ENCODE assay signal across 18 cellular contexts in genomic region chr4:103097112-103097511, GRCh38. TPM values are rescaled to one million over a fixed set of nuclear protein-coding genes. Genes with fewer than 3 reads are reported as not detected.
A peak's percentile ranks its signal among the peaks of the same experiment; 100 is the strongest.
DNase-seq lines count a peak whose midpoint lies in the region; ATAC-seq, FAIRE-seq and TF ChIP-seq lines count a peak whose summit lies in the region.
"Had no signal": no experiment of that assay in that cellular context is flagged by ENCODE, and none has a peak within 500 bp of the region (broad histone marks: within the 10 kb centered on the region; RNA-seq: fewer than 3 reads in every experiment).

No MANE protein-coding gene starts in this region.

- H3K9me3 ChIP-seq in K562 (replicated peaks; ENCODE audit: control insufficient read depth, insufficient read depth, low read depth, low read length) (no peaks in the 10 kb centered on the region), sigmoid colon (no peaks in the 10 kb centered on the region)
- H3K9me3 ChIP-seq: BLaER1 treated with 17β-estradiol and CSF1 and Interleukin-3, amounts not matched to agents 10 nM and 100 nM had no signal

- DNase-seq in K562 (ENCODE audit: extremely low read depth in 1 of 4, low spot score in 3 of 4) = no peak
- peak; percentile 43 for DNase-seq in kidney tubule cell (ENCODE audit: low spot score)
- no peak for DNase-seq in type B pancreatic cell (ENCODE audit: extremely low spot score, unreplicated experiment)
- DNase-seq in SW 1271 (lab: John Stamatoyannopoulos, UW) = no peak
- no peak for DNase-seq in sigmoid colon
- DNase-seq in naive thymus-derived CD8-positive, alpha-beta T cell = no peak
- DNase-seq: ACHN; CD4-positive, CD25-positive, alpha-beta regulatory T cell; DMS79; EL; GOT3; H9; IMR-90 had no signal

- FAIRE-seq in K562 (lab: Jason Lieb, UNC) = no peak
- FAIRE-seq: G401.6, GM12891, HTR-8/SVneo had no signal

- TF ChIP-seq POLR2A in K562 (conservative IDR thresholded peaks at IDR 0.05) = no peak
- no peak for TF ChIP-seq POLR2A in sigmoid colon (IDR thresholded peaks at IDR 0.05)

- H3K27me3 Mint-ChIP-seq in nephron (ENCODE audit: low read depth) (no peaks in the 10 kb centered on the region), type B pancreatic cell (no peaks in the 10 kb centered on the region)
- no peaks in the 10 kb centered on the region for H3K27me3 Mint-ChIP-seq in naive thymus-derived CD8-positive, alpha-beta T cell
- H3K27me3 Mint-ChIP-seq: CD4-positive, CD25-positive, alpha-beta regulatory T cell had no signal

- no peaks in the 10 kb centered on the region for H3K79me2 ChIP-seq in K562 (ENCODE audit: control insufficient read depth, insufficient read depth, low read length)

- TF ChIP-seq CTCF in K562 (IDR thresholded peaks at IDR 0.05 in 2 of 3, conservative IDR thresholded peaks at IDR 0.05 in 1 of 3; ENCODE audit: insufficient read depth in 2 of 3, low read depth in 1 of 3, low read length in 3 of 3) = no peak
- TF ChIP-seq CTCF in nephron (IDR thresholded peaks at IDR 0.05; ENCODE audit: unreplicated experiment in 3 of 3) = no peak
- no peak for TF ChIP-seq CTCF in type B pancreatic cell (conservative IDR thresholded peaks at IDR 0.05)
- no peak for TF ChIP-seq CTCF in sigmoid colon (IDR thresholded peaks at IDR 0.05)

- no peak overlapping the region for H2AFZ ChIP-seq in K562 (ENCODE audit: low read depth, low read length)

- H3K4me1 ChIP-seq in K562 (replicated peaks in 1 of 2; ENCODE audit: control insufficient read depth in 2 of 2, insufficient read depth in 2 of 2, low read length in 2 of 2) (no peaks in the 10 kb centered on the region), sigmoid colon (peaks cover 0 to 36% (median 18%) of the 10 kb centered on the region in 4 donors)

- TF ChIP-seq EP300 in K562 (IDR thresholded peaks at IDR 0.05; ENCODE audit: low read length) (no peak), sigmoid colon (IDR thresholded peaks at IDR 0.05) (no peak)

- H3K27ac Mint-ChIP-seq in nephron (peak overlapping the region; percentile 65 to 91 (median 69)), type B pancreatic cell (no peak overlapping the region)
- no peak overlapping the region for H3K27ac Mint-ChIP-seq in naive thymus-derived CD8-positive, alpha-beta T cell
- H3K27ac Mint-ChIP-seq: CD4-positive, CD25-positive, alpha-beta regulatory T cell; H9 had no signal

- no peak for ATAC-seq in K562
- no peak for ATAC-seq in naive thymus-derived CD8-positive, alpha-beta T cell

- H3K9me1 ChIP-seq in K562 (ENCODE audit: control insufficient read depth, insufficient read depth, low read length) = no peaks in the 10 kb centered on the region

- H3K27ac ChIP-seq in K562 (ENCODE audit: extremely low read depth, low read depth, low read length) (no peak overlapping the region), sigmoid colon (no peak overlapping the region)
- H3K27ac ChIP-seq: BLaER1 treated with 17β-estradiol and CSF1 and Interleukin-3, amounts not matched to agents 10 nM and 100 nM had no signal

- H3K4me3 Mint-ChIP-seq in nephron = peak overlapping the region; percentile 26 to 90 (median 57)
- H3K4me3 Mint-ChIP-seq in type B pancreatic cell = peak overlapping the region; percentile 92
- H3K4me3 Mint-ChIP-seq in naive thymus-derived CD8-positive, alpha-beta T cell = peak overlapping the region in 1 of 10 donors; percentile 51
- H3K4me3 Mint-ChIP-seq: H9 had no signal

- H4K20me1 ChIP-seq in K562 (replicated peaks; ENCODE audit: control insufficient read depth, insufficient read depth, low read length) = no peaks in the 10 kb centered on the region
- H4K20me1 ChIP-seq: BLaER1 treated with 17β-estradiol and CSF1 and Interleukin-3, amounts not matched to agents 10 nM and 100 nM had no signal

- CTCF ChIA-PET in K562 (lab: Yijun Ruan, JAX; ENCODE audit: low intra/inter-chr PET ratio) = no interaction called here

- no peak for TF ChIP-seq RAD21 in K562 (CRISPR knock-in tag; conservative IDR thresholded peaks at IDR 0.05 in 1 of 2, IDR thresholded peaks at IDR 0.05 in 1 of 2)

- H3K4me2 ChIP-seq in K562 (ENCODE audit: insufficient read depth, low read length) = no peak overlapping the region

- H3K9me3 Mint-ChIP-seq in nephron (no peaks in the 10 kb centered on the region), type B pancreatic cell (no peaks in the 10 kb centered on the region)
- no peaks in the 10 kb centered on the region for H3K9me3 Mint-ChIP-seq in naive thymus-derived CD8-positive, alpha-beta T cell
- H3K9me3 Mint-ChIP-seq: CD4-positive, CD25-positive, alpha-beta regulatory T cell; H9 had no signal

- H3K4me3 ChIP-seq in K562 = no peak overlapping the region
- H3K4me3 ChIP-seq in sigmoid colon = no peak overlapping the region
- H3K4me3 ChIP-seq: BLaER1 treated with 17β-estradiol and CSF1 and Interleukin-3, amounts not matched to agents 10 nM and 100 nM had no signal

- intact Hi-C loops in K562 (cut with micrococcal nuclease) (loop anchor here (5.0 to 10.0 kb wide), 3 partner anchors 270 to 842 kb away; partner anchors contain the start of gene UBE2D3), sigmoid colon (cut with DNase I) (loop anchor here (5.0 to 10.0 kb wide), 5 partner anchors 80 to 650 kb away; partner anchors contain the start of genes MANBA, NFKB1 and SLC9B1)

- POLR2A ChIA-PET in K562 (lab: Yijun Ruan, JAX) = no interaction called here
- POLR2A ChIA-PET in naive thymus-derived CD8-positive, alpha-beta T cell (lab: Charles Lee) = no interaction called here

- H3K9ac ChIP-seq in K562 (ENCODE audit: insufficient read depth in 1 of 2, low read depth in 2 of 2, low read length in 2 of 2) = no peak overlapping the region
- H3K9ac ChIP-seq: BLaER1 treated with 17β-estradiol and CSF1 and Interleukin-3, amounts not matched to agents 10 nM and 100 nM had no signal

- 5% methylated on average over 2 of the region's 2 CpGs for WGBS in K562 (ENCODE audit: insufficient coverage, low coverage, missing lambda C conversion rate)
- 22 to 70% methylated on average over 2 of the region's 2 CpGs for WGBS in sigmoid colon, 2 donors

- H3K36me3 ChIP-seq in K562 (ENCODE audit: control insufficient read depth, insufficient read depth, low read length) (no peaks in the 10 kb centered on the region), sigmoid colon (peaks cover 0 to 7% (median 0%) of the 10 kb centered on the region in 4 donors)

- in situ Hi-C loops in K562 (cut with MboI) = no loop called here

- H3K27me3 ChIP-seq in K562 (ENCODE audit: control insufficient read depth in 2 of 2, insufficient read depth in 2 of 2, low read length in 2 of 2) = no peaks in the 10 kb centered on the region
- no peaks in the 10 kb centered on the region for H3K27me3 ChIP-seq in sigmoid colon
- H3K27me3 ChIP-seq: BLaER1 treated with 17β-estradiol and CSF1 and Interleukin-3, amounts not matched to agents 10 nM and 100 nM had no signal

- H3K36me3 Mint-ChIP-seq in nephron (ENCODE audit: low read depth) (peaks cover 21% of the 10 kb centered on the region), type B pancreatic cell (peaks cover 13% of the 10 kb centered on the region)
- peaks cover 0 to 15% (median 4%) of the 10 kb centered on the region in 3 donors for H3K36me3 Mint-ChIP-seq in naive thymus-derived CD8-positive, alpha-beta T cell

- H3K4me1 Mint-ChIP-seq in nephron (peaks cover 28% of the 10 kb centered on the region), type B pancreatic cell (ENCODE audit: unreplicated experiment) (peaks cover 23% of the 10 kb centered on the region)
- peaks cover 20 to 40% (median 38%) of the 10 kb centered on the region in 4 donors for H3K4me1 Mint-ChIP-seq in naive thymus-derived CD8-positive, alpha-beta T cell

- no TSS peak for BruUV-seq in K562 (replicated peaks; lab: Mats Ljungman, UMichigan)

RNA-seq across cellular contexts. Expression of gene BDH2, which starts 2.5 kb away (rescaled TPM):
- total RNA-seq in K562 (2011; cell fraction: chromatin; rRNA removed; ENCODE audit: low replicate concordance) = 3.0 and 5.2 TPM in 2 replicates
- total RNA-seq in K562 (2011; cell fraction: nucleolus; rRNA removed) = 3.0 and 3.7 TPM in 2 replicates
- 2.3 and 3.1 TPM in 2 replicates for total RNA-seq in K562 (2011; cell fraction: nucleoplasm; rRNA removed)
- total RNA-seq in K562 (2014; rRNA removed) (5.1 and 8.0 TPM in 2 replicates), K562 (2014; rRNA removed; fragmentation: Illumina TruSeq; extraction: Trizol) (10.0 and 12.8 TPM in 2 replicates), K562 (2015; rRNA removed; fragmentation: Illumina TruSeq; extraction: Trizol) (9.1 and 10.0 TPM in 2 replicates), K562 (2021) (4.9 and 6.0 TPM in 2 replicates), type B pancreatic cell (ENCODE audit: low replicate concordance) (52.1 and 72.7 TPM in 2 replicates), sigmoid colon (10 to 100 TPM; 47.6 to 54.0 (median 50.2) TPM)
- polyA plus RNA-seq in K562 (2011; rRNA removed) (16.3 and 17.9 TPM in 2 replicates), K562 (2014; fragmentation: Illumina TruSeq; extraction: Trizol) (7.3 and 7.8 TPM in 2 replicates), K562 (2014; fragmentation: Nextera tagmentation; extraction: Ambion mirVana) (10 to 100 TPM in 1 of 2 experiments, 1 to 10 TPM in 1; 9.9 to 10.7 TPM), K562 (2014; rRNA removed) (8.9 and 10.8 TPM in 2 replicates), sigmoid colon (10 to 100 TPM; 31.7 to 62.7 (median 56.5) TPM)
- 5.4 and 7.5 TPM in 2 replicates for polyA plus RNA-seq in K562 (2011; cell fraction: cytosol; rRNA removed)
- polyA plus RNA-seq in K562 (2011; cell fraction: nucleus; rRNA removed) = 7.8 and 13.9 TPM in 2 replicates
- polyA plus RNA-seq in K562 (2012) = 8.1 TPM in 2 replicates
- polyA minus RNA-seq in K562 (2011; rRNA and poly(A)+ RNA removed) = 8.0 and 8.1 TPM in 2 replicates
- 2.3 and 2.8 TPM in 2 replicates for polyA minus RNA-seq in K562 (2011; cell fraction: cytosol; rRNA and poly(A)+ RNA removed)
- 3.4 and 4.8 TPM in 2 replicates for polyA minus RNA-seq in K562 (2011; cell fraction: nucleus; rRNA and poly(A)+ RNA removed)
- total RNA-seq in naive thymus-derived CD8-positive, alpha-beta T cell = 10 to 100 TPM; 17.5 to 20.0 TPM
- polyA plus RNA-seq in naive thymus-derived CD8-positive, alpha-beta T cell = 10 to 100 TPM; 26.3 to 36.9 (median 29.1) TPM

RNA-seq across cellular contexts. Expression of gene SLC9B2, which starts 20.6 kb away (rescaled TPM):
- total RNA-seq in K562 (2011; cell fraction: chromatin; rRNA removed; ENCODE audit: low replicate concordance) = 9.8 and 17.5 TPM in 2 replicates
- 7.9 and 8.5 TPM in 2 replicates for total RNA-seq in K562 (2011; cell fraction: nucleolus; rRNA removed)
- total RNA-seq in K562 (2011; cell fraction: nucleoplasm; rRNA removed) = 10.6 and 18.2 TPM in 2 replicates
- 11.4 and 13.5 TPM in 2 replicates for total RNA-seq in K562 (2014; rRNA removed)
- total RNA-seq in K562 (2014; rRNA removed; fragmentation: Illumina TruSeq; extraction: Trizol) = 13.4 and 14.0 TPM in 2 replicates
- 11.3 and 11.4 TPM in 2 replicates for total RNA-seq in K562 (2015; rRNA removed; fragmentation: Illumina TruSeq; extraction: Trizol)
- 14.6 and 15.0 TPM in 2 replicates for total RNA-seq in K562 (2021)
- polyA plus RNA-seq in K562 (2011; rRNA removed) = 7.6 and 10.2 TPM in 2 replicates
- polyA plus RNA-seq in K562 (2011; cell fraction: cytosol; rRNA removed) = 5.2 and 6.0 TPM in 2 replicates
- 8.2 and 8.7 TPM in 2 replicates for polyA plus RNA-seq in K562 (2011; cell fraction: nucleus; rRNA removed)
- 8.5 and 10.6 TPM in 2 replicates for polyA plus RNA-seq in K562 (2012)
- 13.3 TPM in 2 replicates for polyA plus RNA-seq in K562 (2014; fragmentation: Illumina TruSeq; extraction: Trizol)
- polyA plus RNA-seq in K562 (2014; fragmentation: Nextera tagmentation; extraction: Ambion mirVana) = 1 to 10 TPM; 6.6 to 8.3 TPM
- polyA plus RNA-seq in K562 (2014; rRNA removed) = 10.5 and 13.5 TPM in 2 replicates
- polyA minus RNA-seq in K562 (2011; rRNA and poly(A)+ RNA removed) = 16.3 and 17.4 TPM in 2 replicates
- polyA minus RNA-seq in K562 (2011; cell fraction: cytosol; rRNA and poly(A)+ RNA removed) = 4.3 and 8.2 TPM in 2 replicates
- 11.0 and 14.1 TPM in 2 replicates for polyA minus RNA-seq in K562 (2011; cell fraction: nucleus; rRNA and poly(A)+ RNA removed)
- 4.0 and 12.9 TPM in 2 replicates for total RNA-seq in type B pancreatic cell (ENCODE audit: low replicate concordance)
- 10 to 100 TPM; 10.3 to 40.9 (median 17.1) TPM for total RNA-seq in sigmoid colon
- 1 to 10 TPM; 1.4 to 5.4 (median 5.0) TPM for polyA plus RNA-seq in sigmoid colon
- total RNA-seq in naive thymus-derived CD8-positive, alpha-beta T cell = 10 to 100 TPM; 16.3 to 24.9 TPM
- 10 to 100 TPM; 13.8 to 15.1 (median 14.8) TPM for polyA plus RNA-seq in naive thymus-derived CD8-positive, alpha-beta T cell

Comparison
In these comparisons a context has a peak if more than half of its experiments do, and no peak if none do; other contexts are left out.
1. H3K27ac Mint-ChIP-seq: peak in nephron (3 of 3); none in type B pancreatic cell (single experiment) and naive thymus-derived CD8-positive, alpha-beta T cell (0 of 10).